33 cellular contexts compared by ENCODE assay signal in the genomic region with DNA sequence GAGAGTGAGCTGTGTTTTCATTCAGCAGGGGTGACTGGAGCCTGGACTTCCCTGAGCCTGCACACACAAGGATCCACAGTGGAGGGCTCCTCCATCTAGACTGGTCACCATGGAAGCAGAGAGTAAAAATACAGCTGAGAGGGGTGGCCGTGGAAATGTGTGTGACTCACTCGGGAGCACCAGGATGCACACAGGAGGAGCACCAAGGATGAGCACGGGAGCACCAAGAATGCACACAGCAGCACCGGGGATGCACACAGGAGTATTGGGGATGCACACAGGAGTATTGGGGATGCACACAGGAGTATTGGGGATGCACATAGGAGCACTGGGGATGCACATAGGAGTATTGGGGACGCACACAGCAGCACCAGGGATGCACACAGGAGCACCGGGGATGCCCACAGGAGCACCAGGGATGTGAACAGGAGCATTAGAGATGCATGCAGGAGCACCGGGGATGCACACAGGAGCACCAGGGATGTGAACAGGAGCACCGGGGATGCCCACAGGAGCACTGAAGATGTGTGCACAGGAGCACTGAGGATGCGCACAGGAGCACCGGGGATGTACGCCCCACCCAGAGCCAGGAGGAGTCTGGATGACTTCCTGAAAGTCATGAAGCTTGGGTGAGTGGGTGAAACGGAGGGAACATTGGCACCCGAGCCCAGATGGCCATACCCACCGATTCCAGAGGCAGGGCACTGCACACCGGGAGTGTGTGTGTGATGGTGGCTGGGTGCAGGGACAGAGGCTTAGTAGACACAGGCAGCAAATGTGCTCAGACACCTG.
"Had no signal": no experiment of that assay in that cellular context is flagged by ENCODE, and none has a peak within 500 bp of the region (broad histone marks: within the 10 kb centered on the region; RNA-seq: fewer than 3 reads in every experiment).

No MANE protein-coding gene starts in this region.

- H3K9me3 ChIP-seq: MG63 had no signal

- H3K4me3 ChIP-seq: MG63 had no signal

- DNase-seq: Karpas-422, Kasumi-1, MG63, MM.1S, NCI-H1048, NCI-H1092, NCI-H1092 treated with DMSO at 0.1 percent for 48 hours, NCI-H1105, NCI-H1105 treated with DMSO at 0.1 percent for 48 hours, NCI-H1417, NCI-H1417 treated with DMSO at 0.1 percent for 48 hours, NCI-H1436, NCI-H1436 treated with DMSO at 0.1 percent for 48 hours, NCI-H146, NCI-H1694, NCI-H1694 treated with DMSO at 0.1 percent for 48 hours, NCI-H187, NCI-H187 treated with DMSO at 0.1 percent for 48 hours, NCI-H1930, NCI-H2029, NCI-H2029 treated with DMSO at 0.1 percent for 48 hours, NCI-H2081, NCI-H2081 treated with DMSO at 0.1 percent for 48 hours, NCI-H2107, NCI-H2171, NCI-H2171 treated with DMSO at 0.1 percent for 48 hours, NCI-H2227 treated with DMSO at 0.1 percent for 48 hours, NCI-H226, NCI-H345, NCI-H446, NCI-H446 treated with DMSO at 0.1 percent for 48 hours, NCI-H510A, NCI-H510A treated with DMSO at 0.1 percent for 48 hours had no signal

- H3K36me3 ChIP-seq: MG63 had no signal
